8 cellular contexts compared by ENCODE assay signal in genomic region chr3:10247679-10248183, GRCh38. TPM values are rescaled to one million over a fixed set of nuclear protein-coding genes. Genes with fewer than 3 reads are reported as not detected.
DNase-seq lines count a peak whose midpoint lies in the region; ATAC-seq and TF ChIP-seq lines count a peak whose summit lies in the region.

No MANE protein-coding gene starts in this region.

- H3K4me3 ChIP-seq in heart left ventricle = peak overlapping the region; percentile 65 to 99 (median 76)
- H3K4me3 ChIP-seq in body of pancreas = peak overlapping the region; percentile 45 to 65
- peak overlapping the region; percentile 60 for H3K4me3 ChIP-seq in mononuclear cell (ENCODE audit: low read length)
- peak overlapping the region; percentile 80 to 82 for H3K4me3 ChIP-seq in vagina

- ATAC-seq in heart left ventricle (no peak), Right ventricle myocardium inferior (no peak), body of pancreas (no peak), GM21381 (IDR thresholded peaks at IDR 0.05; ENCODE audit: unreplicated experiment) (no peak)

- WGBS in heart left ventricle, 4 donors = 33 to 40% (median 37%) methylated on average over 14 of the region's 14 CpGs
- 36 to 42% methylated on average over 14 of the region's 14 CpGs for WGBS in body of pancreas, 2 donors

- peaks cover 0 to 23% (median 8%) of the 10 kb centered on the region in 12 donors for H3K9me3 ChIP-seq in heart left ventricle
- H3K9me3 ChIP-seq in body of pancreas = no peaks in the 10 kb centered on the region
- H3K9me3 ChIP-seq in mononuclear cell (ENCODE audit: low read depth, low read length) = peaks cover 18% of the 10 kb centered on the region
- H3K9me3 ChIP-seq in vagina = no peaks in the 10 kb centered on the region

- H3K27me3 ChIP-seq in heart left ventricle (no peaks in the 10 kb centered on the region), body of pancreas (no peaks in the 10 kb centered on the region), mononuclear cell (ENCODE audit: insufficient read depth, low read length) (no peaks in the 10 kb centered on the region), vagina (no peaks in the 10 kb centered on the region)

- peaks cover 0 to 46% (median 23%) of the 10 kb centered on the region in 12 donors for H3K4me1 ChIP-seq in heart left ventricle
- H3K4me1 ChIP-seq in body of pancreas = peaks cover 21% of the 10 kb centered on the region
- H3K4me1 ChIP-seq in mononuclear cell (ENCODE audit: insufficient read depth, low read length) = peaks cover 56% of the 10 kb centered on the region
- peaks cover 30% of the 10 kb centered on the region for H3K4me1 ChIP-seq in vagina

- no peak for TF ChIP-seq POLR2A in heart left ventricle (IDR thresholded peaks at IDR 0.05)
- TF ChIP-seq POLR2A in body of pancreas (IDR thresholded peaks at IDR 0.05) = no peak
- no peak for TF ChIP-seq POLR2A in vagina (IDR thresholded peaks at IDR 0.05)

- TF ChIP-seq CTCF in heart left ventricle (IDR thresholded peaks at IDR 0.05) (no peak), body of pancreas (IDR thresholded peaks at IDR 0.05) (no peak), vagina (IDR thresholded peaks at IDR 0.05) (no peak)

- H3K36me3 ChIP-seq in heart left ventricle = peaks cover 0 to 29% (median 12%) of the 10 kb centered on the region in 9 donors
- H3K36me3 ChIP-seq in body of pancreas (replicated peaks in 1 of 2; ENCODE audit: insufficient read depth in 1 of 2, low read depth in 2 of 2) = no peaks in the 10 kb centered on the region
- H3K36me3 ChIP-seq in vagina = no peaks in the 10 kb centered on the region

- H3K27ac ChIP-seq in heart left ventricle (peak overlapping the region in 11 of 12 donors; percentile 81 to 95 (median 92)), body of pancreas (peak overlapping the region in 2 of 4 donors; percentile 89 to 91), vagina (peak overlapping the region; percentile 87)

- DNase-seq in heart left ventricle (peak in 2 of 5 donors; percentile 19 to 23), Right ventricle myocardium inferior (ENCODE audit: missing footprints) (no peak), body of pancreas (peak in 1 of 4 donors; percentile 26), vagina (ENCODE audit: extremely low spot score in 2 of 2) (no peak), NAMALWA (ENCODE audit: low spot score) (no peak), SK-N-DZ (ENCODE audit: low spot score) (no peak)

- intact Hi-C loops in heart left ventricle (cut with DNase I) (no loop called here), Right ventricle myocardium inferior (cut with DNase I) (no loop called here), body of pancreas (cut with DNase I) (no loop called here), vagina (cut with DNase I) (no loop called here)

RNA-seq across cellular contexts. Expression of gene TATDN2, which starts 0.5 kb away (rescaled TPM):
- total RNA-seq in heart left ventricle = 10 to 100 TPM; 10.1 to 26.6 (median 16.8) TPM
- 10 to 100 TPM in 1 of 2 donors, 1 to 10 TPM in 1; 8.6 to 31.6 TPM for polyA plus RNA-seq in heart left ventricle
- 15.1 TPM for total RNA-seq in Right ventricle myocardium inferior
- total RNA-seq in body of pancreas = 10 to 100 TPM; 15.3 to 19.8 TPM
- total RNA-seq in mononuclear cell = 27.8 TPM
- total RNA-seq in vagina = 34.4 TPM
- 20.9 and 23.5 TPM in 2 replicates for polyA plus RNA-seq in SK-N-DZ (2014; cell fraction: cytosol; rRNA removed)
- polyA plus RNA-seq in SK-N-DZ (2014; cell fraction: nucleus; rRNA removed) = 11.7 and 22.3 TPM in 2 replicates

RNA-seq across cellular contexts. Expression of gene GHRL, which starts 45.0 kb away (rescaled TPM):
- total RNA-seq in heart left ventricle (1 to 10 TPM in 1 of 9 donors, under 1 TPM in 2, not detected in 6; 0.42 to 2.1 (median 0.75) TPM), Right ventricle myocardium inferior (0.30 TPM), body of pancreas (1 to 10 TPM; 3.6 to 4.2 TPM), mononuclear cell (0.42 TPM), vagina (not detected)
- under 1 TPM; 0.18 to 0.61 TPM for polyA plus RNA-seq in heart left ventricle
- not detected in 2 replicates for polyA plus RNA-seq in SK-N-DZ (2014; cell fraction: cytosol; rRNA removed)
- 2.0 TPM in 1 of 2 replicates, not detected in the other for polyA plus RNA-seq in SK-N-DZ (2014; cell fraction: nucleus; rRNA removed)
